In the genomic region with DNA sequence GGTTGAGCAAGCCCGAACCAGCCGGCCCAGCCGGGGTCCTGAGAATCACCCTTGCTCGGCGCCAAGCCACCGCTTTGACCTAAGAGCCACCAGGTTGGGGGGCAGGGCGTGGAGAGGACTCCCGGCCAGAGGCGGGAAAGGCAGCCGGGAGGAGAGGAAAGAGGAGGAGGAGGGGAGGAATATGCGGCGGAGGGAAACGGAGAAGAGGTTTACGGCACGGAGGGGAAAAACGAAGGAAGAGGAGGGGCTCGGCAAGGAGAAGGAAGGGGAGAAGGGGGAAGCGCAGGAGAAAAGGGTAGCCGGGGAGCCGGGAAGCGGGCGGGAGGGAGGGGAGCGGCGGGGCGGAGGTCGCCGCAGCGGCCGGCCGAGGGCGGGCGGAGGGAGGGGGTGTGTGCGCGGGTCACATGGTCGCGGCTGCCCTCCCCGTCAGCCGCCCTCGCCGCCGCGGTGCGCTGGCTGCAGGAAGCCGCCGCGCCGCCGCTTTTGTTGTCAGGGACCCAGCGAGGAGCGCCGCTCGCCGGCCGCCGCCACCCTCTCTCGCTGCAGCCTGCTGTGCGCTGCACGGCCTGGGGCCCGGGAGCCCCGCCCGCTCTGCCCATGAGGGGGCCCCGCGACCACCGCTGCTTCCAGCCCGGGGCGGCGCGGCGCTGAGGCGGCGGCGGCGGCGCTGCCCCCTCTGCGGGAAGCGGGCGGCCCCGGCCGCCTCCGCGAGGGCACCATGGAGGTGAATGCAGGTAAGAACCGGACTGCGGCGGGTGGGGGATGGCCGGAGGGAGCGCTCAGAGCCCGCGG, we compare ENCODE assay signal across 8 cellular contexts. TPM values are rescaled to one million over a fixed set of nuclear protein-coding genes. Genes with fewer than 3 reads are reported as not detected.
DNase-seq lines count a peak whose midpoint lies in the region; ATAC-seq, FAIRE-seq and TF ChIP-seq lines count a peak whose summit lies in the region.

NR1D2 (plus strand) TSS at position 426 of the 792 bp plus-strand sequence; CDS start at position 719, 293 bp downstream.

- DNase-seq in NK-92 treated with Interleukin-12 subunit alpha and Interleukin-12 subunit beta, amount 100 ng/mL, for 24 hours (lab: John Stamatoyannopoulos, UW) = peak; percentile 60
- DNase-seq in NK-92 (lab: John Stamatoyannopoulos, UW; ENCODE audit: unreplicated experiment) (no peak), NCI-H146 treated with DMSO at 0.1 percent for 48 hours (lab: John Stamatoyannopoulos, UW; ENCODE audit: unreplicated experiment) (peak; percentile 58), WTC11 (ENCODE audit: low spot score) (peak; percentile 83), bronchial epithelial cell (ENCODE audit: low read depth) (peak; percentile 54), inferior parietal cortex (ENCODE audit: extremely low spot score) (peak; percentile 72), spleen (peak; percentile 97)

- POLR2A ChIA-PET in WTC11 (lab: Charles Lee) = interaction anchor here (1.9 kb wide), 1 partner anchor 28 kb away, joined by 11 read pairs; the partner anchor contains the start of genes NKIRAS1 and RPL15

- TF ChIP-seq CTCF in WTC11 (IDR thresholded peaks at IDR 0.05) (no peak), bronchial epithelial cell (IDR thresholded peaks at IDR 0.05; ENCODE audit: insufficient read depth, low read length, severe bottlenecking) (no peak), spleen (IDR thresholded peaks at IDR 0.05 in 8 of 11, conservative IDR thresholded peaks at IDR 0.05 in 3 of 11) (peak in 3 of 11 experiments; percentile 9 to 12 (median 9))

- H3K9me3 Mint-ChIP-seq in WTC11 = no peaks in the 10 kb centered on the region

- ATAC-seq in HG02852 (IDR thresholded peaks at IDR 0.05; ENCODE audit: unreplicated experiment) (peak; percentile 58), WTC11 (peak; percentile 52)

- peak within 1 kb of the TSS; percentile 84 to 99 (median 96) for H3K27ac ChIP-seq in spleen

- TF ChIP-seq POLR2A in spleen (IDR thresholded peaks at IDR 0.05) = peak in 2 of 3 donors; percentile 74 to 79

- no peaks in the 10 kb centered on the region for H3K36me3 ChIP-seq in bronchial epithelial cell (ENCODE audit: control insufficient read depth, insufficient read depth, low read length)
- H3K36me3 ChIP-seq in spleen = no peaks in the 10 kb centered on the region

- H3K9me3 ChIP-seq in spleen = no peaks in the 10 kb centered on the region

- H3K27me3 Mint-ChIP-seq in WTC11 (ENCODE audit: low read depth) = peaks cover 16% of the 10 kb centered on the region

- 0 out of 2 replicates have a peak, but pooled peaks cover 5% of the 10 kb centered on the region for H3K36me3 Mint-ChIP-seq in WTC11

- H3K4me1 ChIP-seq in spleen = peaks cover 10 to 51% (median 42%) of the 10 kb centered on the region in 6 donors

- no peaks in the 10 kb centered on the region for H3K27me3 ChIP-seq in bronchial epithelial cell (ENCODE audit: control insufficient read depth, insufficient read depth, low read length)
- no peaks in the 10 kb centered on the region for H3K27me3 ChIP-seq in spleen (replicated peaks in 1 of 7)

- CTCF ChIA-PET in WTC11 (lab: Charles Lee) = no interaction called here

- 0 to 1% (median 1%) methylated on average over 42 to 88 of the region's 88 CpGs for WGBS in spleen, 5 donors

- no peak for FAIRE-seq in bronchial epithelial cell (lab: Jason Lieb, UNC)

- H3K4me1 Mint-ChIP-seq in WTC11 = peaks cover 35% of the 10 kb centered on the region

- H3K27ac Mint-ChIP-seq in WTC11 = peak within 1 kb of the TSS; percentile 96

- H3K4me3 ChIP-seq in bronchial epithelial cell (ENCODE audit: low read depth, low read length) (peak within 1 kb of the TSS; percentile 70), spleen (peak within 1 kb of the TSS; percentile 68 to 93 (median 82))

- intact Hi-C loops in spleen (cut with DNase I; ENCODE audit: low total_unique reads) = loop anchor here (2.0 kb wide), 1 partner anchor 26 kb away; no protein-coding TSS in a partner anchor

- peak within 1 kb of the TSS; percentile 89 for H3K4me3 Mint-ChIP-seq in WTC11

TF ChIP-seq in WTC11, 78 proteins besides CTCF, POLR2A, EP300 and RAD21 (continues in another document):
- peak; percentile 51; the same call in 1 of the 2 replicates for TF ChIP-seq SP1 (CRISPR knock-in tag; conservative IDR thresholded peaks at IDR 0.05)
- no peak for TF ChIP-seq SOX15 (CRISPR knock-in tag; IDR thresholded peaks at IDR 0.05)
- no peak for TF ChIP-seq ZBTB21 (CRISPR knock-in tag; IDR thresholded peaks at IDR 0.05; ENCODE audit: borderline replicate concordance)
- TF ChIP-seq, protein P1, sequence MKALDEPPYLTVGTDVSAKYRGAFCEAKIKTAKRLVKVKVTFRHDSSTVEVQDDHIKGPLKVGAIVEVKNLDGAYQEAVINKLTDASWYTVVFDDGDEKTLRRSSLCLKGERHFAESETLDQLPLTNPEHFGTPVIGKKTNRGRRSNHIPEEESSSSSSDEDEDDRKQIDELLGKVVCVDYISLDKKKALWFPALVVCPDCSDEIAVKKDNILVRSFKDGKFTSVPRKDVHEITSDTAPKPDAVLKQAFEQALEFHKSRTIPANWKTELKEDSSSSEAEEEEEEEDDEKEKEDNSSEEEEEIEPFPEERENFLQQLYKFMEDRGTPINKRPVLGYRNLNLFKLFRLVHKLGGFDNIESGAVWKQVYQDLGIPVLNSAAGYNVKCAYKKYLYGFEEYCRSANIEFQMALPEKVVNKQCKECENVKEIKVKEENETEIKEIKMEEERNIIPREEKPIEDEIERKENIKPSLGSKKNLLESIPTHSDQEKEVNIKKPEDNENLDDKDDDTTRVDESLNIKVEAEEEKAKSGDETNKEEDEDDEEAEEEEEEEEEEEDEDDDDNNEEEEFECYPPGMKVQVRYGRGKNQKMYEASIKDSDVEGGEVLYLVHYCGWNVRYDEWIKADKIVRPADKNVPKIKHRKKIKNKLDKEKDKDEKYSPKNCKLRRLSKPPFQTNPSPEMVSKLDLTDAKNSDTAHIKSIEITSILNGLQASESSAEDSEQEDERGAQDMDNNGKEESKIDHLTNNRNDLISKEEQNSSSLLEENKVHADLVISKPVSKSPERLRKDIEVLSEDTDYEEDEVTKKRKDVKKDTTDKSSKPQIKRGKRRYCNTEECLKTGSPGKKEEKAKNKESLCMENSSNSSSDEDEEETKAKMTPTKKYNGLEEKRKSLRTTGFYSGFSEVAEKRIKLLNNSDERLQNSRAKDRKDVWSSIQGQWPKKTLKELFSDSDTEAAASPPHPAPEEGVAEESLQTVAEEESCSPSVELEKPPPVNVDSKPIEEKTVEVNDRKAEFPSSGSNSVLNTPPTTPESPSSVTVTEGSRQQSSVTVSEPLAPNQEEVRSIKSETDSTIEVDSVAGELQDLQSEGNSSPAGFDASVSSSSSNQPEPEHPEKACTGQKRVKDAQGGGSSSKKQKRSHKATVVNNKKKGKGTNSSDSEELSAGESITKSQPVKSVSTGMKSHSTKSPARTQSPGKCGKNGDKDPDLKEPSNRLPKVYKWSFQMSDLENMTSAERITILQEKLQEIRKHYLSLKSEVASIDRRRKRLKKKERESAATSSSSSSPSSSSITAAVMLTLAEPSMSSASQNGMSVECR (CRISPR knock-in tag; IDR thresholded peaks at IDR 0.05; ENCODE audit: borderline replicate concordance) = no peak
- no peak for TF ChIP-seq NFE2L1 (CRISPR knock-in tag; IDR thresholded peaks at IDR 0.05)
- peak; percentile 14; the same call in 1 of the 2 replicates for TF ChIP-seq MYBL2 (CRISPR knock-in tag; IDR thresholded peaks at IDR 0.05)
- TF ChIP-seq IRF2 (CRISPR knock-in tag; IDR thresholded peaks at IDR 0.05; ENCODE audit: borderline replicate concordance, low read depth) = no peak
- peak; percentile 78 for TF ChIP-seq ZNF423 (CRISPR knock-in tag; IDR thresholded peaks at IDR 0.05)
- TF ChIP-seq JAZF1 (CRISPR knock-in tag; IDR thresholded peaks at IDR 0.05) = no peak
- no peak for TF ChIP-seq E2F1 (CRISPR knock-in tag; IDR thresholded peaks at IDR 0.05)
- no peak for TF ChIP-seq ZNF416 (CRISPR knock-in tag; IDR thresholded peaks at IDR 0.05)
- TF ChIP-seq ZNF232 (CRISPR knock-in tag; IDR thresholded peaks at IDR 0.05) = 0 out of 2 replicates have a peak, but pooled peaks have one; percentile 48
- TF ChIP-seq STAT6 (CRISPR knock-in tag; conservative IDR thresholded peaks at IDR 0.05; ENCODE audit: low read depth) = no peak

RNA-seq across cellular contexts. Expression of gene NR1D2, which starts in this region (rescaled TPM):
- 17.0 to 18.8 TPM (median 18.4 TPM) in 3 replicates for total RNA-seq in WTC11 (2021)
- total RNA-seq in bronchial epithelial cell = 24.6 and 34.0 TPM in 2 replicates
- total RNA-seq in spleen = 10 to 100 TPM; 20.4 to 44.4 (median 39.5) TPM
- 10 to 100 TPM in 1 of 3 donors, 1 to 10 TPM in 2; 6.1 to 10.7 (median 7.3) TPM for polyA plus RNA-seq in spleen
